Comparison of ENCODE assay signal across 21 cellular contexts in the genomic region with DNA sequence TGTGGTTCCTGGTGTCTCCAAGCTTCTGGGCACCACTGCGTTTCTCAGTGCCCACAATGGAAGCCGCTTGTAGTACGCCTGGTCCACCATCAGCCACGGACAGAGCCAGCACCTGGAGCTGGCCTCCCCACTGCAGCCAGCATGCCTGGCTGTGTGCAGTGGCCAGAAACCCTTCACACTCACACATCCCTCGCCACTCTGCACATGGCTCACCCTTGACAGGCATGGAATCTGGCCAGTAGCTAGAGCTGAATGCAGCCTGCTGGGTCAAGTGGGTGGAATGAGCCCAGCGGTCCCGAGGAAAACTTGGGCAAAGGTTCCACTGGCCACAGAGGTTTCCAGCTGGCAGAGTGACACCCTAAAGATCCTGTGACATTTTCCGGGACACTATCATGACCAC.
"Had no signal": no experiment of that assay in that cellular context is flagged by ENCODE, and none has a peak within 500 bp of the region (broad histone marks: within the 10 kb centered on the region; RNA-seq: fewer than 3 reads in every experiment).

No MANE protein-coding gene starts in this region.

- H3K36me3 ChIP-seq: esophagus squamous epithelium, lower lobe of right lung, pancreas, sigmoid colon, thoracic aorta, transverse colon, vagina had no signal

- H3K27ac ChIP-seq: esophagus squamous epithelium, lower lobe of right lung, pancreas, sigmoid colon, thoracic aorta, transverse colon, vagina had no signal

- H3K4me1 ChIP-seq: esophagus squamous epithelium, lower lobe of right lung, pancreas, sigmoid colon, transverse colon, vagina had no signal

- H3K4me3 Mint-ChIP-seq: dendritic cell treated with granulocyte-macrophage colony-stimulating factor and Interleukin-4, amounts not matched to agents 40 ng/mL and 50 ng/mL, for 4 days; effector memory CD8-positive, alpha-beta T cell; naive thymus-derived CD8-positive, alpha-beta T cell; nephron progenitor cell; stimulated activated naive B cell treated with anti-CD40 and anti-IgM and Interleukin-4, amounts not matched to agents 10 μg/mL and 1 μg/mL and 100 μg/mL, for 72 hours; stimulated activated naive CD8-positive, alpha-beta T cell treated with anti-CD3 and anti-CD28 coated beads, Interleukin-15, Interleukin-2, amounts not matched to agents 100 ng/mL and 50 ng/mL, for 24 hours had no signal

- H3K27me3 Mint-ChIP-seq: effector memory CD8-positive, alpha-beta T cell; stimulated activated naive B cell treated with anti-CD40 and anti-IgM and Interleukin-4, amounts not matched to agents 10 μg/mL and 1 μg/mL and 100 μg/mL, for 72 hours had no signal

- H3K27me3 ChIP-seq: esophagus squamous epithelium, pancreas, sigmoid colon, transverse colon, vagina had no signal

- ATAC-seq: effector memory CD8-positive, alpha-beta T cell; left lobe of liver; naive thymus-derived CD8-positive, alpha-beta T cell; pancreas; stimulated activated naive B cell treated with anti-CD40 and anti-IgM and Interleukin-4, amounts not matched to agents 10 μg/mL and 1 μg/mL and 100 μg/mL, for 72 hours had no signal

- H3K4me3 ChIP-seq: esophagus squamous epithelium, lower lobe of right lung, pancreas, sigmoid colon, thoracic aorta, transverse colon, vagina had no signal

- DNase-seq: central memory CD4-positive, alpha-beta T cell; effector memory CD8-positive, alpha-beta T cell; erythroblast; esophagus squamous epithelium; foreskin melanocyte; glutamatergic neuron; lower lobe of right lung; naive thymus-derived CD8-positive, alpha-beta T cell; nephron progenitor cell; occipital lobe; retina; sigmoid colon; stimulated activated CD4-positive, alpha-beta T cell treated with anti-CD3 and anti-CD28 coated beads, Interleukin-4, amount 100 ng/mL, for 4 hours; stimulated activated naive B cell treated with anti-CD40 and anti-IgM and Interleukin-4, amounts not matched to agents 10 μg/mL and 1 μg/mL and 100 μg/mL, for 72 hours; transverse colon had no signal

- H3K9me3 ChIP-seq: esophagus squamous epithelium, lower lobe of right lung, pancreas, sigmoid colon, thoracic aorta, transverse colon, vagina had no signal

- H3K27ac Mint-ChIP-seq: dendritic cell treated with granulocyte-macrophage colony-stimulating factor and Interleukin-4, amounts not matched to agents 40 ng/mL and 50 ng/mL, for 4 days; effector memory CD8-positive, alpha-beta T cell; naive thymus-derived CD8-positive, alpha-beta T cell; nephron progenitor cell; stimulated activated naive B cell treated with anti-CD40 and anti-IgM and Interleukin-4, amounts not matched to agents 10 μg/mL and 1 μg/mL and 100 μg/mL, for 72 hours; stimulated activated naive CD8-positive, alpha-beta T cell treated with anti-CD3 and anti-CD28 coated beads, Interleukin-15, Interleukin-2, amounts not matched to agents 100 ng/mL and 50 ng/mL, for 24 hours had no signal

- H3K9me3 Mint-ChIP-seq: effector memory CD8-positive, alpha-beta T cell; naive thymus-derived CD8-positive, alpha-beta T cell; nephron progenitor cell; stimulated activated naive CD8-positive, alpha-beta T cell treated with anti-CD3 and anti-CD28 coated beads, Interleukin-15, Interleukin-2, amounts not matched to agents 100 ng/mL and 50 ng/mL, for 24 hours had no signal
